In genomic region chr1:12172042-12172851, GRCh38 we compare ENCODE assay signal across 10 cellular contexts. TPM values are rescaled to one million over a fixed set of nuclear protein-coding genes. Genes with fewer than 3 reads are reported as not detected.
A peak's percentile ranks its signal among the peaks of the same experiment; 100 is the strongest.
DNase-seq lines count a peak whose midpoint lies in the region; ATAC-seq, FAIRE-seq and TF ChIP-seq lines count a peak whose summit lies in the region.
"Had no signal": no experiment of that assay in that cellular context is flagged by ENCODE, and none has a peak within 500 bp of the region (broad histone marks: within the 10 kb centered on the region; RNA-seq: fewer than 3 reads in every experiment).

No MANE protein-coding gene starts in this region.

- in situ Hi-C loops in K562 (cut with MboI) = no loop called here

- H3K36me3 Mint-ChIP-seq in T-cell = peaks cover 21% of the 10 kb centered on the region

- H3K4me3 Mint-ChIP-seq in T-cell = peak overlapping the region; percentile 54 to 92 (median 62)

- peaks cover 0 to 4% (median 0%) of the 10 kb centered on the region in 3 donors for H3K9me3 Mint-ChIP-seq in T-cell

- H3K27ac Mint-ChIP-seq in T-cell = peak overlapping the region; percentile 90 to 96

- peak overlapping the region in 7 of 11 experiments; percentile 37 to 69 (median 54); a peak in 13 of 22 replicates for H3K27ac ChIP-seq in BLaER1 treated with 17β-estradiol and CSF1 and Interleukin-3, amounts not matched to agents 10 nM and 100 nM
- H3K27ac ChIP-seq in K562 (ENCODE audit: extremely low read depth, low read depth, low read length) (no peak overlapping the region), osteoblast (ENCODE audit: low read depth, low read length) (no peak overlapping the region)
- H3K27ac ChIP-seq: SJCRH30 had no signal

- H3K4me1 ChIP-seq in BLaER1 treated with 17β-estradiol and CSF1 and Interleukin-3, amounts not matched to agents 10 nM and 100 nM = peaks cover 78 to 100% (median 87%) of the 10 kb centered on the region in 10 experiments
- peaks cover 48 to 51% of the 10 kb centered on the region in 2 experiments for H3K4me1 ChIP-seq in K562 (replicated peaks in 1 of 2; ENCODE audit: control insufficient read depth in 2 of 2, insufficient read depth in 2 of 2, low read length in 2 of 2)
- peaks cover 10% of the 10 kb centered on the region for H3K4me1 ChIP-seq in osteoblast (ENCODE audit: insufficient read depth, low read length)

- intact Hi-C loops in K562 (cut with micrococcal nuclease) = no loop called here

- TF ChIP-seq EP300 in K562 (IDR thresholded peaks at IDR 0.05; ENCODE audit: low read length) = no peak

- peaks cover 3 to 100% (median 80%) of the 10 kb centered on the region in 11 experiments; a peak in 20 of 22 replicates for H4K20me1 ChIP-seq in BLaER1 treated with 17β-estradiol and CSF1 and Interleukin-3, amounts not matched to agents 10 nM and 100 nM
- H4K20me1 ChIP-seq in K562 (replicated peaks; ENCODE audit: control insufficient read depth, insufficient read depth, low read length) (peaks cover 34% of the 10 kb centered on the region), osteoblast (ENCODE audit: insufficient read depth, low read length) (peaks cover 25% of the 10 kb centered on the region)

- H2AFZ ChIP-seq in K562 (ENCODE audit: low read depth, low read length) (no peak overlapping the region), osteoblast (ENCODE audit: low read length) (no peak overlapping the region)

- TF ChIP-seq RAD21 in K562 (CRISPR knock-in tag; conservative IDR thresholded peaks at IDR 0.05 in 1 of 2, IDR thresholded peaks at IDR 0.05 in 1 of 2) = no peak

- H3K27me3 ChIP-seq in BLaER1 treated with 17β-estradiol and CSF1 and Interleukin-3, amounts not matched to agents 10 nM and 100 nM = no peaks in the 10 kb centered on the region
- H3K27me3 ChIP-seq in K562 (ENCODE audit: control insufficient read depth in 2 of 2, insufficient read depth in 2 of 2, low read length in 2 of 2) (no peaks in the 10 kb centered on the region), osteoblast (ENCODE audit: insufficient read depth, low read length) (no peaks in the 10 kb centered on the region)
- H3K27me3 ChIP-seq: SJCRH30 had no signal

- peaks cover 0 to 99% (median 0%) of the 10 kb centered on the region in 11 experiments; a peak in 10 of 22 replicates for H3K36me3 ChIP-seq in BLaER1 treated with 17β-estradiol and CSF1 and Interleukin-3, amounts not matched to agents 10 nM and 100 nM
- H3K36me3 ChIP-seq in K562 (ENCODE audit: control insufficient read depth, insufficient read depth, low read length) (peaks cover 25% of the 10 kb centered on the region; the same call in 2 of the 3 replicates), osteoblast (ENCODE audit: insufficient read depth, low read length) (no peaks in the 10 kb centered on the region)
- H3K36me3 ChIP-seq: SJCRH30 had no signal

- POLR2A ChIA-PET in T-cell (lab: Charles Lee) = interaction anchor here in 1 of 2 donors (1.4 kb wide), 1 partner anchor 10 kb away, joined by 4 read pairs; no protein-coding TSS in a partner anchor
- POLR2A ChIA-PET in K562 (lab: Yijun Ruan, JAX) = interaction anchor here (0.7 to 1.1 kb wide), 3 partner anchors 9 to 26 kb away, joined by 3 to 4 read pairs (median 3); no protein-coding TSS in a partner anchor

- 51% methylated on average over 14 of the region's 14 CpGs for WGBS in K562 (ENCODE audit: insufficient coverage, low coverage, missing lambda C conversion rate)

- DNase-seq in T-cell (peak in 1 of 34 experiments; percentile 41), K562 (ENCODE audit: extremely low read depth in 1 of 4, low spot score in 3 of 4) (peak in 1 of 4 experiments; percentile 36), osteoblast (ENCODE audit: insufficient read length, low spot score, missing footprints) (peak; percentile 91), NCI-H526 treated with DMSO at 0.1 percent for 48 hours (lab: John Stamatoyannopoulos, UW) (no peak), GM19238 (ENCODE audit: insufficient read length, low spot score) (no peak)
- DNase-seq: NCI-H345 had no signal

- peak in 3 of 4 experiments; percentile 11 to 17 (median 11) for ATAC-seq in T-cell (replicated peaks in 1 of 4)
- ATAC-seq in K562 = no peak
- no peak for ATAC-seq in HG03280 (IDR thresholded peaks at IDR 0.05; ENCODE audit: unreplicated experiment)
- no peak for ATAC-seq in HG03460 (IDR thresholded peaks at IDR 0.05; ENCODE audit: unreplicated experiment)

- no TSS peak for BruUV-seq in K562 (replicated peaks; lab: Mats Ljungman, UMichigan)

- peaks cover 77 to 93% (median 92%) of the 10 kb centered on the region in 3 donors for H3K4me1 Mint-ChIP-seq in T-cell

- H3K9me1 ChIP-seq in K562 (ENCODE audit: control insufficient read depth, insufficient read depth, low read length) = peaks cover 5% of the 10 kb centered on the region

- no peaks in the 10 kb centered on the region; a peak in 1 of 22 replicates for H3K9me3 ChIP-seq in BLaER1 treated with 17β-estradiol and CSF1 and Interleukin-3, amounts not matched to agents 10 nM and 100 nM (replicated peaks in 1 of 11)
- no peaks in the 10 kb centered on the region for H3K9me3 ChIP-seq in K562 (replicated peaks; ENCODE audit: control insufficient read depth, insufficient read depth, low read depth, low read length)
- no peaks in the 10 kb centered on the region for H3K9me3 ChIP-seq in osteoblast (ENCODE audit: low read depth, low read length)
- H3K9me3 ChIP-seq: SJCRH30 had no signal

- H3K4me3 ChIP-seq in BLaER1 treated with 17β-estradiol and CSF1 and Interleukin-3, amounts not matched to agents 10 nM and 100 nM = peak overlapping the region in 3 of 10 experiments; percentile 91 to 100 (median 99); a peak in 7 of 20 replicates
- H3K4me3 ChIP-seq in K562 (no peak overlapping the region), osteoblast (ENCODE audit: insufficient read depth, low read length) (no peak overlapping the region)
- H3K4me3 ChIP-seq: SJCRH30 had no signal

- peaks cover 87% of the 10 kb centered on the region for H3K79me2 ChIP-seq in K562 (ENCODE audit: control insufficient read depth, insufficient read depth, low read length)
- peaks cover 86% of the 10 kb centered on the region for H3K79me2 ChIP-seq in osteoblast (ENCODE audit: insufficient read depth, low read length)

- H3K4me2 ChIP-seq in BLaER1 treated with 17β-estradiol and CSF1 and Interleukin-3, amounts not matched to agents 10 nM and 100 nM = peak overlapping the region; percentile 67 to 100 (median 86)
- H3K4me2 ChIP-seq in K562 (ENCODE audit: insufficient read depth, low read length) (no peak overlapping the region), osteoblast (ENCODE audit: insufficient read depth, low read length) (no peak overlapping the region)

- no peak for TF ChIP-seq POLR2A in K562 (conservative IDR thresholded peaks at IDR 0.05)

- FAIRE-seq in K562 (lab: Jason Lieb, UNC) = no peak

- TF ChIP-seq CTCF in K562 (IDR thresholded peaks at IDR 0.05 in 2 of 3, conservative IDR thresholded peaks at IDR 0.05 in 1 of 3; ENCODE audit: insufficient read depth in 2 of 3, low read depth in 1 of 3, low read length in 3 of 3) (no peak), osteoblast (IDR thresholded peaks at IDR 0.05; ENCODE audit: extremely low read depth, low read depth, low read length) (no peak)

- peak overlapping the region in 7 of 11 experiments; percentile 21 to 99 (median 45); a peak in 9 of 22 replicates for H3K9ac ChIP-seq in BLaER1 treated with 17β-estradiol and CSF1 and Interleukin-3, amounts not matched to agents 10 nM and 100 nM
- peak overlapping the region in 1 of 2 experiments; percentile 3; a peak in 1 of 4 replicates for H3K9ac ChIP-seq in K562 (ENCODE audit: insufficient read depth in 1 of 2, low read depth in 2 of 2, low read length in 2 of 2)

- CTCF ChIA-PET in T-cell (lab: Charles Lee) (no interaction called here), K562 (lab: Yijun Ruan, JAX; ENCODE audit: low intra/inter-chr PET ratio) (no interaction called here)

- H3K27me3 Mint-ChIP-seq in T-cell = no peaks in the 10 kb centered on the region

RNA-seq across cellular contexts. Expression of gene TNFRSF1B, which starts 5.5 kb away (rescaled TPM):
- total RNA-seq in T-cell (100 to 1,000 TPM in 2 of 5 donors, 10 to 100 TPM in 3; 55.0 to 130 (median 99.6) TPM), K562 (2014; rRNA removed) (40.8 and 54.1 TPM in 2 replicates), K562 (2014; rRNA removed; fragmentation: Illumina TruSeq; extraction: Trizol) (17.5 and 22.7 TPM in 2 replicates), K562 (2015; rRNA removed; fragmentation: Illumina TruSeq; extraction: Trizol) (21.7 and 23.1 TPM in 2 replicates), K562 (2021) (91.3 and 91.6 TPM in 2 replicates), osteoblast (11.2 and 12.7 TPM in 2 replicates)
- 26.1 and 74.5 TPM in 2 replicates for total RNA-seq in K562 (2011; cell fraction: chromatin; rRNA removed; ENCODE audit: low replicate concordance)
- total RNA-seq in K562 (2011; cell fraction: nucleolus; rRNA removed) = 83.4 and 97.6 TPM in 2 replicates
- 68.4 and 69.2 TPM in 2 replicates for total RNA-seq in K562 (2011; cell fraction: nucleoplasm; rRNA removed)
- polyA plus RNA-seq in K562 (2011; rRNA removed) (36.0 and 48.1 TPM in 2 replicates), K562 (2014; fragmentation: Illumina TruSeq; extraction: Trizol) (40.9 and 48.0 TPM in 2 replicates), K562 (2014; fragmentation: Nextera tagmentation; extraction: Ambion mirVana) (1 to 10 TPM; 8.8 to 9.0 TPM), K562 (2014; rRNA removed) (43.7 and 47.2 TPM in 2 replicates)
- 54.9 and 115 TPM in 2 replicates for polyA plus RNA-seq in K562 (2011; cell fraction: cytosol; rRNA removed)
- polyA plus RNA-seq in K562 (2011; cell fraction: nucleus; rRNA removed) = 12.4 and 19.5 TPM in 2 replicates
- polyA plus RNA-seq in K562 (2012) = 37.7 and 41.4 TPM in 2 replicates
- polyA minus RNA-seq in K562 (2011; rRNA and poly(A)+ RNA removed) = 19.0 and 26.6 TPM in 2 replicates
- polyA minus RNA-seq in K562 (2011; cell fraction: cytosol; rRNA and poly(A)+ RNA removed) = 46.3 and 70.4 TPM in 2 replicates
- 13.3 and 24.2 TPM in 2 replicates for polyA minus RNA-seq in K562 (2011; cell fraction: nucleus; rRNA and poly(A)+ RNA removed)

RNA-seq across cellular contexts. Expression of gene VPS13D, which starts 57.6 kb away (rescaled TPM):
- total RNA-seq in T-cell = 10 to 100 TPM; 73.5 to 85.9 (median 75.8) TPM
- 242 and 510 TPM in 2 replicates for total RNA-seq in K562 (2011; cell fraction: chromatin; rRNA removed; ENCODE audit: low replicate concordance)
- 134 and 184 TPM in 2 replicates for total RNA-seq in K562 (2011; cell fraction: nucleolus; rRNA removed)
- total RNA-seq in K562 (2011; cell fraction: nucleoplasm; rRNA removed) = 201 and 203 TPM in 2 replicates
- 31.7 and 34.0 TPM in 2 replicates for total RNA-seq in K562 (2014; rRNA removed)
- total RNA-seq in K562 (2014; rRNA removed; fragmentation: Illumina TruSeq; extraction: Trizol) = 46.5 and 48.1 TPM in 2 replicates
- total RNA-seq in K562 (2015; rRNA removed; fragmentation: Illumina TruSeq; extraction: Trizol) = 36.6 and 38.5 TPM in 2 replicates
- 47.2 and 50.0 TPM in 2 replicates for total RNA-seq in K562 (2021)
- polyA plus RNA-seq in K562 (2011; rRNA removed) = 50.3 and 51.5 TPM in 2 replicates
- polyA plus RNA-seq in K562 (2011; cell fraction: cytosol; rRNA removed) = 24.7 and 32.9 TPM in 2 replicates
- polyA plus RNA-seq in K562 (2011; cell fraction: nucleus; rRNA removed) = 80.4 and 87.5 TPM in 2 replicates
- polyA plus RNA-seq in K562 (2012) = 21.3 and 30.8 TPM in 2 replicates
- polyA plus RNA-seq in K562 (2014; fragmentation: Illumina TruSeq; extraction: Trizol) = 41.3 and 46.6 TPM in 2 replicates
- polyA plus RNA-seq in K562 (2014; fragmentation: Nextera tagmentation; extraction: Ambion mirVana) = 10 to 100 TPM in 1 of 2 experiments, 1 to 10 TPM in 1; 6.1 to 13.9 TPM
- polyA plus RNA-seq in K562 (2014; rRNA removed) = 37.2 and 41.3 TPM in 2 replicates
- polyA minus RNA-seq in K562 (2011; rRNA and poly(A)+ RNA removed) = 105 and 124 TPM in 2 replicates
- 40.4 and 42.1 TPM in 2 replicates for polyA minus RNA-seq in K562 (2011; cell fraction: cytosol; rRNA and poly(A)+ RNA removed)
- 107 and 189 TPM in 2 replicates for polyA minus RNA-seq in K562 (2011; cell fraction: nucleus; rRNA and poly(A)+ RNA removed)
- total RNA-seq in osteoblast = 46.0 and 48.5 TPM in 2 replicates

Comparison
In these comparisons a context has a peak if more than half of its experiments do, and no peak if none do; other contexts are left out.
1. H3K27ac ChIP-seq: peak in BLaER1 treated with 17β-estradiol and CSF1 and Interleukin-3, amounts not matched to agents 10 nM and 100 nM (7 of 11); none in K562 (single experiment) and osteoblast (single experiment).
2. H3K4me2 ChIP-seq: peak in BLaER1 treated with 17β-estradiol and CSF1 and Interleukin-3, amounts not matched to agents 10 nM and 100 nM (11 of 11); none in K562 (single experiment) and osteoblast (single experiment).
3. ATAC-seq: peak in T-cell (3 of 4); none in K562 (single experiment), HG03280 (single experiment) and HG03460 (single experiment).